In the genomic region with DNA sequence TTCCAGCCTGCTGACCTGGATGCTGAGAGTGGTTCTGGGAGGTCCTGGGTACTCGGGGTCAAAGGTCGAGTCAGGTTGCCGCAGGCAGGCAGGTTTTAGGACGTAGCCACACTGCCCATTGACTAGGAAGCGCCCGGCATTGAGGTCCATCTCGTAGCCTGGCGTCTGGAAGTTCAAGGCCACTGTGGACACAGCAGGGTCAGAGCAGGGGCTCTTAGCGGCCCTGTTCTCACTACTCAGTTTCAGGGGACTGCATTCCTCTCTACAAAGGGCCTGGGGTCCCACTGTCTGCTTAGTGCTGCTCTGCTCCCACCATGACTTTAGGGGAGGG, we compare ENCODE assay signal across 1 cellular context.
TF ChIP-seq lines count a peak whose summit lies in the region.

No MANE protein-coding gene starts in this region.

TF ChIP-seq in HepG2, 621 proteins besides CTCF, POLR2A, EP300 and RAD21 (continued from another document and continues in another):
- no peak for TF ChIP-seq PHF5A (CRISPR knock-in tag; IDR thresholded peaks at IDR 0.05; ENCODE audit: low read depth, unreplicated experiment)
- peak; percentile 37; the same call in 1 of the 2 replicates for TF ChIP-seq ZNF782 (CRISPR knock-in tag; IDR thresholded peaks at IDR 0.05; ENCODE audit: borderline replicate concordance)
- no peak for TF ChIP-seq DNMT3B (CRISPR knock-in tag; conservative IDR thresholded peaks at IDR 0.05)
- no peak for TF ChIP-seq MYNN (CRISPR knock-in tag; IDR thresholded peaks at IDR 0.05; ENCODE audit: low read depth)
- peak; percentile 83 for TF ChIP-seq ZNF687 (CRISPR knock-in tag; IDR thresholded peaks at IDR 0.05)
- TF ChIP-seq ZNF720 (CRISPR knock-in tag; IDR thresholded peaks at IDR 0.05), result no peak
- TF ChIP-seq SATB2 (CRISPR knock-in tag; IDR thresholded peaks at IDR 0.05), result no peak
- TF ChIP-seq KDM5A (IDR thresholded peaks at IDR 0.05; ENCODE audit: borderline replicate concordance, low read length), result no peak
- TF ChIP-seq ZNF891 (CRISPR knock-in tag; IDR thresholded peaks at IDR 0.05), result no peak
- TF ChIP-seq, protein P1, sequence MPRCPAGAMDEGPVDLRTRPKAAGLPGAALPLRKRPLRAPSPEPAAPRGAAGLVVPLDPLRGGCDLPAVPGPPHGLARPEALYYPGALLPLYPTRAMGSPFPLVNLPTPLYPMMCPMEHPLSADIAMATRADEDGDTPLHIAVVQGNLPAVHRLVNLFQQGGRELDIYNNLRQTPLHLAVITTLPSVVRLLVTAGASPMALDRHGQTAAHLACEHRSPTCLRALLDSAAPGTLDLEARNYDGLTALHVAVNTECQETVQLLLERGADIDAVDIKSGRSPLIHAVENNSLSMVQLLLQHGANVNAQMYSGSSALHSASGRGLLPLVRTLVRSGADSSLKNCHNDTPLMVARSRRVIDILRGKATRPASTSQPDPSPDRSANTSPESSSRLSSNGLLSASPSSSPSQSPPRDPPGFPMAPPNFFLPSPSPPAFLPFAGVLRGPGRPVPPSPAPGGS (CRISPR knock-in tag; IDR thresholded peaks at IDR 0.05), result no peak
- TF ChIP-seq ZNF839 (CRISPR knock-in tag; IDR thresholded peaks at IDR 0.05; ENCODE audit: borderline replicate concordance), result no peak
- TF ChIP-seq HNF4G (IDR thresholded peaks at IDR 0.05; ENCODE audit: borderline replicate concordance, low read depth, low read length), result peak; percentile 66; the same call in 1 of the 2 replicates
- no peak for TF ChIP-seq HNF4G (CRISPR knock-in tag; IDR thresholded peaks at IDR 0.05; ENCODE audit: borderline replicate concordance, low read depth)
- no peak for TF ChIP-seq ZNF766 (CRISPR knock-in tag; IDR thresholded peaks at IDR 0.05; ENCODE audit: borderline replicate concordance)
- TF ChIP-seq, protein P2, sequence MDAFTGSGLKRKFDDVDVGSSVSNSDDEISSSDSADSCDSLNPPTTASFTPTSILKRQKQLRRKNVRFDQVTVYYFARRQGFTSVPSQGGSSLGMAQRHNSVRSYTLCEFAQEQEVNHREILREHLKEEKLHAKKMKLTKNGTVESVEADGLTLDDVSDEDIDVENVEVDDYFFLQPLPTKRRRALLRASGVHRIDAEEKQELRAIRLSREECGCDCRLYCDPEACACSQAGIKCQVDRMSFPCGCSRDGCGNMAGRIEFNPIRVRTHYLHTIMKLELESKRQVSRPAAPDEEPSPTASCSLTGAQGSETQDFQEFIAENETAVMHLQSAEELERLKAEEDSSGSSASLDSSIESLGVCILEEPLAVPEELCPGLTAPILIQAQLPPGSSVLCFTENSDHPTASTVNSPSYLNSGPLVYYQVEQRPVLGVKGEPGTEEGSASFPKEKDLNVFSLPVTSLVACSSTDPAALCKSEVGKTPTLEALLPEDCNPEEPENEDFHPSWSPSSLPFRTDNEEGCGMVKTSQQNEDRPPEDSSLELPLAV (CRISPR knock-in tag; conservative IDR thresholded peaks at IDR 0.05; ENCODE audit: low read depth), result no peak
- TF ChIP-seq ESRRA (CRISPR knock-in tag; IDR thresholded peaks at IDR 0.05; ENCODE audit: low read depth), result no peak
- TF ChIP-seq ZNF672 (CRISPR knock-in tag; IDR thresholded peaks at IDR 0.05), result no peak
- 0 out of 2 replicates have a peak, but pooled peaks have one; percentile 35 for TF ChIP-seq PATZ1 (CRISPR knock-in tag; IDR thresholded peaks at IDR 0.05)
- no peak for TF ChIP-seq NFE2L1 (CRISPR knock-in tag; IDR thresholded peaks at IDR 0.05; ENCODE audit: borderline replicate concordance)
- TF ChIP-seq ZNF652 (CRISPR knock-in tag; IDR thresholded peaks at IDR 0.05; ENCODE audit: borderline replicate concordance, low read depth), result no peak
- TF ChIP-seq DR1 (CRISPR knock-in tag; IDR thresholded peaks at IDR 0.05), result no peak
- TF ChIP-seq ZBTB26 (CRISPR knock-in tag; IDR thresholded peaks at IDR 0.05; ENCODE audit: borderline replicate concordance), result no peak
- no peak for TF ChIP-seq ZNF24 (IDR thresholded peaks at IDR 0.05)
- no peak for TF ChIP-seq ZNF614 (CRISPR knock-in tag; IDR thresholded peaks at IDR 0.05; ENCODE audit: borderline replicate concordance)
- TF ChIP-seq IRF2 (CRISPR knock-in tag; IDR thresholded peaks at IDR 0.05), result peak; percentile 33; the same call in 1 of the 2 replicates
- no peak for TF ChIP-seq ZNF792 (CRISPR knock-in tag; IDR thresholded peaks at IDR 0.05)
- TF ChIP-seq, protein P3, sequence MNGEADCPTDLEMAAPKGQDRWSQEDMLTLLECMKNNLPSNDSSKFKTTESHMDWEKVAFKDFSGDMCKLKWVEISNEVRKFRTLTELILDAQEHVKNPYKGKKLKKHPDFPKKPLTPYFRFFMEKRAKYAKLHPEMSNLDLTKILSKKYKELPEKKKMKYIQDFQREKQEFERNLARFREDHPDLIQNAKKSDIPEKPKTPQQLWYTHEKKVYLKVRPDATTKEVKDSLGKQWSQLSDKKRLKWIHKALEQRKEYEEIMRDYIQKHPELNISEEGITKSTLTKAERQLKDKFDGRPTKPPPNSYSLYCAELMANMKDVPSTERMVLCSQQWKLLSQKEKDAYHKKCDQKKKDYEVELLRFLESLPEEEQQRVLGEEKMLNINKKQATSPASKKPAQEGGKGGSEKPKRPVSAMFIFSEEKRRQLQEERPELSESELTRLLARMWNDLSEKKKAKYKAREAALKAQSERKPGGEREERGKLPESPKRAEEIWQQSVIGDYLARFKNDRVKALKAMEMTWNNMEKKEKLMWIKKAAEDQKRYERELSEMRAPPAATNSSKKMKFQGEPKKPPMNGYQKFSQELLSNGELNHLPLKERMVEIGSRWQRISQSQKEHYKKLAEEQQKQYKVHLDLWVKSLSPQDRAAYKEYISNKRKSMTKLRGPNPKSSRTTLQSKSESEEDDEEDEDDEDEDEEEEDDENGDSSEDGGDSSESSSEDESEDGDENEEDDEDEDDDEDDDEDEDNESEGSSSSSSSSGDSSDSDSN (CRISPR knock-in tag; IDR thresholded peaks at IDR 0.05), result 0 out of 2 replicates have a peak, but pooled peaks have one; percentile 36
- no peak for TF ChIP-seq ZNF333 (CRISPR knock-in tag; IDR thresholded peaks at IDR 0.05; ENCODE audit: borderline replicate concordance)
- TF ChIP-seq NKX3-1 (CRISPR knock-in tag; IDR thresholded peaks at IDR 0.05), result no peak
- TF ChIP-seq MAX (IDR thresholded peaks at IDR 0.05), result 0 out of 2 replicates have a peak, but pooled peaks have one; percentile 8
- no peak for TF ChIP-seq FOXP4 (CRISPR knock-in tag; IDR thresholded peaks at IDR 0.05)
- TF ChIP-seq TARDBP (CRISPR knock-in tag; IDR thresholded peaks at IDR 0.05), result no peak
- no peak for TF ChIP-seq CEBPG (CRISPR knock-in tag; IDR thresholded peaks at IDR 0.05)
- peak; percentile 27; the same call in 1 of the 2 replicates for TF ChIP-seq BORCS8-MEF2B (CRISPR knock-in tag; IDR thresholded peaks at IDR 0.05)
- TF ChIP-seq GFI1 (CRISPR knock-in tag; IDR thresholded peaks at IDR 0.05; ENCODE audit: borderline replicate concordance), result no peak
- peak; percentile 85 for TF ChIP-seq NR2F6 (IDR thresholded peaks at IDR 0.05)
- peak; percentile 87 for TF ChIP-seq NR2F6 (CRISPR knock-in tag; IDR thresholded peaks at IDR 0.05)
- TF ChIP-seq SP2 (CRISPR knock-in tag; IDR thresholded peaks at IDR 0.05), result no peak
- no peak for TF ChIP-seq PTBP1 (IDR thresholded peaks at IDR 0.05; ENCODE audit: low read depth, low read length, poor library complexity, severe bottlenecking)
- TF ChIP-seq ZNF563 (CRISPR knock-in tag; IDR thresholded peaks at IDR 0.05), result no peak
- no peak for TF ChIP-seq REL (CRISPR knock-in tag; conservative IDR thresholded peaks at IDR 0.05)
- no peak for TF ChIP-seq KMT2A (CRISPR knock-in tag; IDR thresholded peaks at IDR 0.05)
- TF ChIP-seq MEIS1 (CRISPR knock-in tag; IDR thresholded peaks at IDR 0.05; ENCODE audit: borderline replicate concordance), result no peak
- TF ChIP-seq TP53 (CRISPR knock-in tag; conservative IDR thresholded peaks at IDR 0.05), result no peak
- TF ChIP-seq SSRP1 (CRISPR knock-in tag; IDR thresholded peaks at IDR 0.05), result no peak
